In genomic region chr2:188380280-188380679, GRCh38 we compare ENCODE assay signal across 12 cellular contexts.
"Had no signal": no experiment of that assay in that cellular context is flagged by ENCODE, and none has a peak within 500 bp of the region (broad histone marks: within the 10 kb centered on the region; RNA-seq: fewer than 3 reads in every experiment).

No MANE protein-coding gene starts in this region.

- H3K4me3 ChIP-seq: ovary, tibial artery, uterus had no signal

- DNase-seq: activated CD4-positive, alpha-beta memory T cell treated with anti-CD3 and anti-CD28 coated beads for 36 hours; activated CD4-positive, alpha-beta T cell treated with anti-CD3 and anti-CD28 coated beads for 1 hour; activated gamma-delta T cell; activated T-cell treated with anti-CD3 and anti-CD28 coated beads, Interleukin-2, amount 50 U/mL, for 4 hours; amygdala; effector memory CD8-positive, alpha-beta T cell; hippocampal formation; ovary; retina; stimulated activated CD4-positive, alpha-beta T cell treated with anti-CD3 and anti-CD28 coated beads, Interleukin-15, amount 100 ng/mL, for 24 hours; tibial artery; uterus had no signal
